ENCODE assay signal across 1 cellular context in the genomic region with DNA sequence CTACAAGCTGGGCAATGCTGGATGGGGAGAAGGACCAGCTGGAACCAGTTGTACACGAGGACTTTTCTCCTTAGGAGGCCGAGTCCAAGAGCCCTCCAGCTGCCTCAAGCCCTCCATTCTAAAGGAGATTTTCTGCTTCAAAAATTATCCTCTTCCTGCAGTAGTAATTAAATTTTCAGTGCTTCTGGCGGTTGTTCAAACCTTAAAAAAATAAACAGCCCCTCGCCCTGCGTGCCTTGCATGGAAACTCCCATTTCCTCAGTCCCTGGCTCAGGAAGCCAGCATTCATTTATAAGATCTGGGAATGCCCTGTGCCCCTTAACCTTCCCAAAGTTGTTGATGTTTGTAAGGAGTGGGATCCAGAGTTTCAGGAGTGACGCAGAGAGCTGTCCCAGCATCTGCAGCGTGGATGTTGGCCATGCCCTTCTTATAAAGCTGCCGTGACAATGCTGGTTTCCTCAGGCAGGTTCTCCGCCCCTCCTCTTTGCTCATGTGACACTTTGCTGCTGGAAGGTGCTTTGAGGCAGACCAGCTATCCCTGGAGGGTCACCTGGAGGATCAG.
TF ChIP-seq lines count a peak whose summit lies in the region.

No MANE protein-coding gene starts in this region.

TF ChIP-seq in K562, 482 proteins besides CTCF, POLR2A, EP300 and RAD21 (continued from another document):
- TF ChIP-seq MEF2D (tag; conservative IDR thresholded peaks at IDR 0.05; ENCODE audit: low read depth) (no peak), CHD1 (IDR thresholded peaks at IDR 0.05; ENCODE audit: low read length) (no peak), HCFC1 (IDR thresholded peaks at IDR 0.05; ENCODE audit: low read depth, low read length) (no peak), RBM15 (IDR thresholded peaks at IDR 0.05; ENCODE audit: insufficient read depth, low read length) (no peak), NR4A1 (CRISPR knock-in tag; IDR thresholded peaks at IDR 0.05) (no peak), NR4A1 (tag; IDR thresholded peaks at IDR 0.05) (no peak), TBP (optimal IDR thresholded peaks at IDR 0.05; ENCODE audit: low read depth, low read length) (no peak), MEIS2 (IDR thresholded peaks at IDR 0.05; ENCODE audit: partially characterized antibody) (no peak), U2AF1 (optimal IDR thresholded peaks at IDR 0.05; ENCODE audit: low read depth, low read length) (no peak), NUFIP1 (IDR thresholded peaks at IDR 0.05; ENCODE audit: partially characterized antibody) (no peak), MCM7 (IDR thresholded peaks at IDR 0.05) (no peak)
- TF ChIP-seq, protein P1, sequence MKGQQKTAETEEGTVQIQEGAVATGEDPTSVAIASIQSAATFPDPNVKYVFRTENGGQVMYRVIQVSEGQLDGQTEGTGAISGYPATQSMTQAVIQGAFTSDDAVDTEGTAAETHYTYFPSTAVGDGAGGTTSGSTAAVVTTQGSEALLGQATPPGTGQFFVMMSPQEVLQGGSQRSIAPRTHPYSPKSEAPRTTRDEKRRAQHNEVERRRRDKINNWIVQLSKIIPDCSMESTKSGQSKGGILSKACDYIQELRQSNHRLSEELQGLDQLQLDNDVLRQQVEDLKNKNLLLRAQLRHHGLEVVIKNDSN (CRISPR knock-in tag; IDR thresholded peaks at IDR 0.05), result 0 out of 2 replicates have a peak, but pooled peaks have one; percentile 25
- TF ChIP-seq, protein P2, sequence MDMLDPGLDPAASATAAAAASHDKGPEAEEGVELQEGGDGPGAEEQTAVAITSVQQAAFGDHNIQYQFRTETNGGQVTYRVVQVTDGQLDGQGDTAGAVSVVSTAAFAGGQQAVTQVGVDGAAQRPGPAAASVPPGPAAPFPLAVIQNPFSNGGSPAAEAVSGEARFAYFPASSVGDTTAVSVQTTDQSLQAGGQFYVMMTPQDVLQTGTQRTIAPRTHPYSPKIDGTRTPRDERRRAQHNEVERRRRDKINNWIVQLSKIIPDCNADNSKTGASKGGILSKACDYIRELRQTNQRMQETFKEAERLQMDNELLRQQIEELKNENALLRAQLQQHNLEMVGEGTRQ (CRISPR knock-in tag; IDR thresholded peaks at IDR 0.05), result peak; percentile 27; the same call in 1 of the 2 replicates
